Comparison of ENCODE assay signal across 9 cellular contexts in the genomic region with DNA sequence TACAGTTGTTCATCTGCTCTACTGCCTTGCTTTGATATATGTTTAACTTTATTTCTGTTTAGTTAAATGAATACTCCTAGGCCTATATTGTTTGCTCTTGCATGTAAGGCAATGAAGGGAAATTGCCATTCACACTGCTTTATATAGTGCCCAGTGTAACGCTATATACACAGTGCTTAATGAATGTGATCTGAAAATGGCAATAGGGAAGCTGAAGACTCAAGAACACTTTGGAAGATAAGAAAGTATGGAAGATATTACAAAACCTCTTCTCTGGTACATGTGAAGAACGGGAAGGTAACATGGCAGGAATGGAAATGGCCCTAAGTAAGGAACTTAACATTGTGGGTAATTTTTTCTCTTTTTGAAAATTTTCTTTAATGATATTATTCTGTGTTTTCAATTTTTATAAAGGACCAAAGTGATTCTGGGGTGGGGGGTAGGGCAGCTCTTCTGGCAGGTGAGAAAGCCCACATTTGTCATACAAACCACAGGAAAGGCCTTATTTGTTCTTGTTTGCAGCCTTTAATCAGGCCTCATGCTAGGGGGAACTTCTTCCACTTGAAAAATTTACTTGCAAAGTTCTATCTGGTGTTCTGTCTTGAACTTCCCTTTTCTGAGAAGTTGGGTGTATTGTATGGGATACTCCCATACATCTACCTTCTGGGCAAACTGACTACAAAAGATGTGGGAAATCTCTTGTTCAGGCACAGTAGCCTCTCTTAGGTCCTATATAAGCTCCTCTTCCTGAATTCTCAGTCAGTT.
A peak's percentile ranks its signal among the peaks of the same experiment; 100 is the strongest.
DNase-seq lines count a peak whose midpoint lies in the region; ATAC-seq and TF ChIP-seq lines count a peak whose summit lies in the region.
"Had no signal": no experiment of that assay in that cellular context is flagged by ENCODE, and none has a peak within 500 bp of the region (broad histone marks: within the 10 kb centered on the region; RNA-seq: fewer than 3 reads in every experiment).

No MANE protein-coding gene starts in this region.

- peaks cover 73% of the 10 kb centered on the region for H3K4me1 ChIP-seq in A673 (ENCODE audit: insufficient read depth, low read length, poor library complexity, severe bottlenecking)

- peak overlapping the region; percentile 62 for H3K4me3 Mint-ChIP-seq in T-helper 2 cell treated with Interferon-gamma antibody and Interleukin-4, amounts not matched to agents 5 μg/mL and 100 μg/mL, for 36 hours

- peak; percentile 4 for ATAC-seq in GM21515 (IDR thresholded peaks at IDR 0.05; ENCODE audit: unreplicated experiment)

- no peaks in the 10 kb centered on the region for H3K27me3 ChIP-seq in A673 (replicated peaks; ENCODE audit: insufficient read depth, low read depth, low read length, poor library complexity)
- H3K27me3 ChIP-seq in layer of hippocampus (ENCODE audit: control insufficient read depth, insufficient read depth, low read length) = no peaks in the 10 kb centered on the region

- DNase-seq in A673 (ENCODE audit: low spot score) (no peak), AG08396 (ENCODE audit: low spot score) (no peak), GM03348 (ENCODE audit: low spot score) (no peak), NCI-H1694 treated with DMSO at 0.1 percent for 48 hours (lab: John Stamatoyannopoulos, UW) (no peak), OCI-M2 (lab: John Stamatoyannopoulos, UW; ENCODE audit: unreplicated experiment) (no peak)
- no peak for DNase-seq in T-helper 2 cell treated with Interferon-gamma antibody and Interleukin-4, amounts not matched to agents 5 μg/mL and 100 μg/mL, for 36 hours (ENCODE audit: low spot score)
- DNase-seq: SW 1271 had no signal

- TF ChIP-seq CTCF in A673 (conservative IDR thresholded peaks at IDR 0.05; ENCODE audit: low read depth, low read length) = no peak

- H3K9me3 Mint-ChIP-seq in T-helper 2 cell treated with Interferon-gamma antibody and Interleukin-4, amounts not matched to agents 5 μg/mL and 100 μg/mL, for 36 hours = peaks cover 5% of the 10 kb centered on the region

- CTCF ChIA-PET in A673 (lab: Charles Lee) = interaction anchor here (1.0 to 1.2 kb wide), 2 partner anchors 56 to 106 kb away, joined by 4 to 7 read pairs; no protein-coding TSS in a partner anchor

- H3K36me3 Mint-ChIP-seq in T-helper 2 cell treated with Interferon-gamma antibody and Interleukin-4, amounts not matched to agents 5 μg/mL and 100 μg/mL, for 36 hours (ENCODE audit: low read depth) = peaks cover 33% of the 10 kb centered on the region

- H3K4me3 ChIP-seq in A673 (ENCODE audit: low read depth, low read length, poor library complexity, severe bottlenecking) = no peak overlapping the region

- peak overlapping the region; percentile 90 for H3K27ac ChIP-seq in A673 (ENCODE audit: low read depth, low read length, poor library complexity, severe bottlenecking)
- H3K27ac ChIP-seq in layer of hippocampus (ENCODE audit: low read depth, low read length) = peak overlapping the region; percentile 58

- peaks cover 3% of the 10 kb centered on the region for H3K36me3 ChIP-seq in A673 (ENCODE audit: insufficient read depth, low read length, poor library complexity, severe bottlenecking)

- intact Hi-C loops in A673 (cut with micrococcal nuclease; ENCODE audit: unreplicated experiment) = loop anchor here (10.0 kb wide), 1 partner anchor 321 kb away; no protein-coding TSS in a partner anchor

- no peaks in the 10 kb centered on the region for H3K27me3 Mint-ChIP-seq in T-helper 2 cell treated with Interferon-gamma antibody and Interleukin-4, amounts not matched to agents 5 μg/mL and 100 μg/mL, for 36 hours (ENCODE audit: low read depth)

- H3K9me3 ChIP-seq in A673 (ENCODE audit: low read depth, low read length, poor library complexity, severe bottlenecking) = peaks cover 3% of the 10 kb centered on the region

- peaks cover 49% of the 10 kb centered on the region for H3K4me1 Mint-ChIP-seq in T-helper 2 cell treated with Interferon-gamma antibody and Interleukin-4, amounts not matched to agents 5 μg/mL and 100 μg/mL, for 36 hours (ENCODE audit: low read depth)

- POLR2A ChIA-PET in A673 (lab: Charles Lee; ENCODE audit: low non-redundant PET) = interaction anchor here (0.5 kb wide), 1 partner anchor 46 kb away, joined by 3 read pairs; no protein-coding TSS in a partner anchor

- BruUV-seq in A673 (replicated peaks; lab: Mats Ljungman, UMichigan) = no TSS peak

- peak overlapping the region; percentile 78 for H3K27ac Mint-ChIP-seq in T-helper 2 cell treated with Interferon-gamma antibody and Interleukin-4, amounts not matched to agents 5 μg/mL and 100 μg/mL, for 36 hours
